2 cellular contexts compared by ENCODE assay signal in genomic region chr11:115166826-115167225, GRCh38.
TF ChIP-seq lines count a peak whose summit lies in the region.

No MANE protein-coding gene starts in this region.

TF ChIP-seq in HEK293T, 16 proteins besides CTCF, POLR2A, EP300 and RAD21:
- no peak for TF ChIP-seq SUZ12 (IDR thresholded peaks at IDR 0.05)
- TF ChIP-seq CTBP1 (IDR thresholded peaks at IDR 0.05; ENCODE audit: borderline replicate concordance), result no peak
- TF ChIP-seq HDGF (IDR thresholded peaks at IDR 0.05; ENCODE audit: borderline replicate concordance), result no peak
- no peak for TF ChIP-seq ZNF384 (IDR thresholded peaks at IDR 0.05)
- peak; percentile 63 for TF ChIP-seq L3MBTL2 (conservative IDR thresholded peaks at IDR 0.05)

TF ChIP-seq in H1, 55 proteins besides CTCF, POLR2A, EP300 and RAD21:
- no peak for TF ChIP-seq PHF8 (conservative IDR thresholded peaks at IDR 0.05; ENCODE audit: low read depth, low read length)
- TF ChIP-seq CBX8 (IDR thresholded peaks at IDR 0.05; ENCODE audit: borderline replicate concordance, low read depth, low read length), result no peak
- TF ChIP-seq NANOG (IDR thresholded peaks at IDR 0.05; ENCODE audit: insufficient read depth, low read depth, low read length, poor library complexity, severe bottlenecking), result no peak
- no peak for TF ChIP-seq KDM1A (IDR thresholded peaks at IDR 0.05; ENCODE audit: borderline replicate concordance, low read length)
- TF ChIP-seq CTBP2 (IDR thresholded peaks at IDR 0.05; ENCODE audit: borderline replicate concordance, insufficient read depth, insufficient read length, low read length), result no peak
